Comparison of ENCODE assay signal across 26 cellular contexts in genomic region chr14:104149278-104149595, GRCh38. TPM values are rescaled to one million over a fixed set of nuclear protein-coding genes. Genes with fewer than 3 reads are reported as not detected.
DNase-seq lines count a peak whose midpoint lies in the region; ATAC-seq and TF ChIP-seq lines count a peak whose summit lies in the region.
"Had no signal": no experiment of that assay in that cellular context is flagged by ENCODE, and none has a peak within 500 bp of the region (broad histone marks: within the 10 kb centered on the region; RNA-seq: fewer than 3 reads in every experiment).

No MANE protein-coding gene starts in this region.

- peaks cover 4% of the 10 kb centered on the region for H3K79me2 ChIP-seq in smooth muscle cell (ENCODE audit: low read depth)

- no TSS peak for BruUV-seq in A673 (replicated peaks; lab: Mats Ljungman, UMichigan)

- H3K4me3 ChIP-seq in cardiac muscle cell (no peak overlapping the region), right atrium auricular region (no peak overlapping the region), iPS-18c (ENCODE audit: insufficient read depth, low read depth, low read length) (0 out of 2 replicates have a peak overlapping the region, but pooled peaks have one; percentile 31), smooth muscle cell (no peak overlapping the region), A673 (ENCODE audit: low read depth, low read length, poor library complexity, severe bottlenecking) (no peak overlapping the region)
- H3K4me3 ChIP-seq: dorsolateral prefrontal cortex, esophagus muscularis mucosa, upper lobe of left lung had no signal

- H3K9ac ChIP-seq in smooth muscle cell (ENCODE audit: low read depth): no peak overlapping the region

- no peaks in the 10 kb centered on the region for H3K9me3 ChIP-seq in cardiac muscle cell (ENCODE audit: low read depth)
- no peaks in the 10 kb centered on the region for H3K9me3 ChIP-seq in right atrium auricular region
- H3K9me3 ChIP-seq in iPS-18c (ENCODE audit: control insufficient read depth, insufficient read depth, low read length): no peaks in the 10 kb centered on the region
- no peaks in the 10 kb centered on the region for H3K9me3 ChIP-seq in smooth muscle cell (replicated peaks; ENCODE audit: low read depth)
- H3K9me3 ChIP-seq in A673 (ENCODE audit: low read depth, low read length, poor library complexity, severe bottlenecking): no peaks in the 10 kb centered on the region
- H3K9me3 ChIP-seq: esophagus muscularis mucosa, upper lobe of left lung had no signal

- H3K27ac ChIP-seq in cardiac muscle cell (peak overlapping the region; percentile 82), right atrium auricular region (no peak overlapping the region), RWPE1 (peak overlapping the region; percentile 16; the same call in 1 of the 2 replicates), smooth muscle cell (ENCODE audit: low read depth) (peak overlapping the region; percentile 70), A673 (ENCODE audit: low read depth, low read length, poor library complexity, severe bottlenecking) (no peak overlapping the region)
- H3K27ac ChIP-seq: brain microvascular endothelial cell, upper lobe of left lung had no signal

- no peak for ATAC-seq in GM21737 (IDR thresholded peaks at IDR 0.05; ENCODE audit: unreplicated experiment)

- H3K4me2 ChIP-seq in smooth muscle cell: peak overlapping the region; percentile 67

- TF ChIP-seq CTCF in cardiac muscle cell (IDR thresholded peaks at IDR 0.05; ENCODE audit: low read depth, low read length) (no peak), right atrium auricular region (IDR thresholded peaks at IDR 0.05) (no peak), RWPE1 (conservative IDR thresholded peaks at IDR 0.05; ENCODE audit: low read depth) (no peak), smooth muscle cell (IDR thresholded peaks at IDR 0.05; ENCODE audit: borderline replicate concordance, insufficient read depth, poor library complexity, severe bottlenecking) (no peak), A673 (conservative IDR thresholded peaks at IDR 0.05; ENCODE audit: low read depth, low read length) (no peak)

- no peak overlapping the region for H2AFZ ChIP-seq in smooth muscle cell (ENCODE audit: low read depth)

- H3F3A ChIP-seq in smooth muscle cell (ENCODE audit: low read depth): no peaks in the 10 kb centered on the region

- DNase-seq in cardiac muscle cell (ENCODE audit: low read depth in 1 of 2, low spot score in 1 of 2): no peak
- no peak for DNase-seq in right atrium auricular region (ENCODE audit: low spot score)
- DNase-seq in RWPE1 (ENCODE audit: low spot score): no peak
- no peak for DNase-seq in smooth muscle cell (lab: John Stamatoyannopoulos, UW; ENCODE audit: unreplicated experiment)
- DNase-seq in A673 (ENCODE audit: low spot score): no peak
- no peak for DNase-seq in globus pallidus (ENCODE audit: low spot score)
- DNase-seq: activated naive CD4-positive, alpha-beta T cell treated with anti-CD3 and anti-CD28 coated beads, Interleukin-2, amount 50 U/mL, for 16 hours; amygdala; brain microvascular endothelial cell; CD4-positive, alpha-beta T cell; foreskin fibroblast; midbrain; naive B cell; NCI-H2029; NCI-H226; NCI-H526 treated with DMSO at 0.1 percent for 48 hours; nucleus accumbens; SHP77 treated with DMSO at 0.1 percent for 48 hours; stimulated activated naive B cell treated with anti-CD40 and anti-IgM and Interleukin-4, amounts not matched to agents 10 μg/mL and 1 μg/mL and 100 μg/mL, for 72 hours; substantia nigra; T-helper 9 cell had no signal

- no peaks in the 10 kb centered on the region for H3K27me3 ChIP-seq in cardiac muscle cell
- no peaks in the 10 kb centered on the region for H3K27me3 ChIP-seq in right atrium auricular region
- no peaks in the 10 kb centered on the region for H3K27me3 ChIP-seq in smooth muscle cell (ENCODE audit: low read depth)
- no peaks in the 10 kb centered on the region for H3K27me3 ChIP-seq in A673 (replicated peaks; ENCODE audit: insufficient read depth, low read depth, low read length, poor library complexity)
- H3K27me3 ChIP-seq: brain microvascular endothelial cell, upper lobe of left lung had no signal

- intact Hi-C loops in A673 (cut with micrococcal nuclease; ENCODE audit: unreplicated experiment): no loop called here

- H3K36me3 ChIP-seq in cardiac muscle cell (no peaks in the 10 kb centered on the region), right atrium auricular region (no peaks in the 10 kb centered on the region), smooth muscle cell (ENCODE audit: low read depth) (no peaks in the 10 kb centered on the region), A673 (ENCODE audit: insufficient read depth, low read length, poor library complexity, severe bottlenecking) (no peaks in the 10 kb centered on the region)
- H3K36me3 ChIP-seq: brain microvascular endothelial cell had no signal

- H4K20me1 ChIP-seq in smooth muscle cell (ENCODE audit: low read depth): no peaks in the 10 kb centered on the region

- CTCF ChIA-PET in RWPE1 (lab: Yijun Ruan, JAX): interaction anchor here (0.6 kb wide), 1 partner anchor 520 kb away, joined by 5 read pairs; no protein-coding TSS in a partner anchor
- CTCF ChIA-PET in A673 (lab: Charles Lee): interaction anchor here (0.7 kb wide), 1 partner anchor 12 kb away, joined by 21 read pairs; no protein-coding TSS in a partner anchor

- POLR2A ChIA-PET in RWPE1 (lab: Yijun Ruan, JAX; ENCODE audit: low non-redundant PET): no interaction called here
- POLR2A ChIA-PET in A673 (lab: Charles Lee; ENCODE audit: low non-redundant PET): interaction anchor here (0.6 kb wide), 1 partner anchor 1575 kb away, joined by 4 read pairs; no protein-coding TSS in a partner anchor

- WGBS in smooth muscle cell (ENCODE audit: low lambda C conversion rate): 73% methylated on average over 8 of the region's 11 CpGs

- peaks cover 34% of the 10 kb centered on the region for H3K4me1 ChIP-seq in cardiac muscle cell (ENCODE audit: low read depth)
- H3K4me1 ChIP-seq in right atrium auricular region: peaks cover 0 to 39% of the 10 kb centered on the region in 2 donors
- H3K4me1 ChIP-seq in smooth muscle cell (ENCODE audit: low read depth): peaks cover 30% of the 10 kb centered on the region
- peaks cover 23% of the 10 kb centered on the region for H3K4me1 ChIP-seq in A673 (ENCODE audit: insufficient read depth, low read length, poor library complexity, severe bottlenecking)

RNA-seq across cellular contexts. Expression of gene KIF26A, which starts 10.8 kb away (rescaled TPM):
- total RNA-seq in cardiac muscle cell: 38.3 and 74.9 TPM in 2 replicates
- 9.9 and 19.5 TPM in 2 replicates for polyA plus RNA-seq in cardiac muscle cell
- 10 to 100 TPM in 1 of 2 donors, 1 to 10 TPM in 1; 5.6 to 14.1 TPM for total RNA-seq in right atrium auricular region
- total RNA-seq in smooth muscle cell: 4.4 and 5.9 TPM in 2 replicates
- polyA plus RNA-seq in smooth muscle cell: 4.0 and 4.4 TPM in 2 replicates
- 11.5 and 16.0 TPM in 2 replicates for total RNA-seq in A673 (2021)

Comparison
In these comparisons a context has a peak if more than half of its experiments do, and no peak if none do; other contexts are left out.
1. H3K27ac ChIP-seq: peak in cardiac muscle cell (single experiment), RWPE1 (single experiment) and smooth muscle cell (single experiment); none in right atrium auricular region (0 of 2) and A673 (single experiment).